Comparison of ENCODE assay signal across 8 cellular contexts in genomic region chr14:20412422-20412821, GRCh38. TPM values are rescaled to one million over a fixed set of nuclear protein-coding genes. Genes with fewer than 3 reads are reported as not detected.
DNase-seq lines count a peak whose midpoint lies in the region; ATAC-seq and TF ChIP-seq lines count a peak whose summit lies in the region.

No MANE protein-coding gene starts in this region.

- H3K36me3 ChIP-seq in iPS DF 6.9 (ENCODE audit: control insufficient read depth, insufficient read depth, low read length): no peaks in the 10 kb centered on the region; the same call in 1 of the 2 replicates

- no peak for DNase-seq in activated T-cell treated with anti-CD3 and anti-CD28 coated beads, Interleukin-2, amount 50 U/mL, for 24 hours
- no peak for DNase-seq in activated T-cell treated with anti-CD3 and anti-CD28 coated beads, Interleukin-2, amount 50 U/mL, for 1 hour
- no peak for DNase-seq in activated CD4-positive, alpha-beta memory T cell treated with anti-CD3 and anti-CD28 coated beads, Interleukin-2, amount 10 ng/mL, durations not matched to agents 7 days and 5 days
- DNase-seq in iPS DF 6.9 (ENCODE audit: low read depth, low spot score) (no peak), GM13976 (ENCODE audit: low spot score) (no peak)
- no peak for DNase-seq in stimulated activated effector memory CD8-positive, alpha-beta T cell treated with anti-CD3 and anti-CD28 coated beads, Interleukin-12 subunit alpha, Interleukin-12 subunit beta, amount 100 ng/mL, for 72 hours (ENCODE audit: low spot score in 2 of 2)
- no peak for DNase-seq in stimulated activated CD4-positive, alpha-beta T cell treated with anti-CD3 and anti-CD28 coated beads, Interleukin-1b, Interleukin-23, amount 100 ng/mL, for 48 hours

- no peaks in the 10 kb centered on the region for H3K27me3 Mint-ChIP-seq in activated T-cell treated with anti-CD3 and anti-CD28 coated beads, Interleukin-2, amount 50 U/mL, for 24 hours
- H3K27me3 Mint-ChIP-seq in activated CD4-positive, alpha-beta memory T cell treated with anti-CD3 and anti-CD28 coated beads, Interleukin-2, amount 10 ng/mL, durations not matched to agents 7 days and 5 days: no peaks in the 10 kb centered on the region

- H3K4me1 ChIP-seq in iPS DF 6.9 (ENCODE audit: control insufficient read depth, insufficient read depth, low read length): no peaks in the 10 kb centered on the region

- H3K27ac Mint-ChIP-seq in activated T-cell treated with anti-CD3 and anti-CD28 coated beads, Interleukin-2, amount 50 U/mL, for 24 hours: peak overlapping the region; percentile 96
- peak overlapping the region; percentile 98 for H3K27ac Mint-ChIP-seq in activated CD4-positive, alpha-beta memory T cell treated with anti-CD3 and anti-CD28 coated beads, Interleukin-2, amount 10 ng/mL, durations not matched to agents 7 days and 5 days
- H3K27ac Mint-ChIP-seq in stimulated activated effector memory CD8-positive, alpha-beta T cell treated with anti-CD3 and anti-CD28 coated beads, Interleukin-12 subunit alpha, Interleukin-12 subunit beta, amount 100 ng/mL, for 72 hours: peak overlapping the region; percentile 95

- H3K9me3 ChIP-seq in iPS DF 6.9 (ENCODE audit: control insufficient read depth, insufficient read depth, low read length): no peaks in the 10 kb centered on the region

- H3K27me3 ChIP-seq in iPS DF 6.9 (ENCODE audit: control insufficient read depth, insufficient read depth, low read length): no peaks in the 10 kb centered on the region

- no peak overlapping the region for H3K27ac ChIP-seq in iPS DF 6.9 (ENCODE audit: low read length)

- ATAC-seq in HG03064 (IDR thresholded peaks at IDR 0.05; ENCODE audit: low read depth, unreplicated experiment): peak; percentile 61
- peak; percentile 26 for ATAC-seq in stimulated activated effector memory CD8-positive, alpha-beta T cell treated with anti-CD3 and anti-CD28 coated beads, Interleukin-12 subunit alpha, Interleukin-12 subunit beta, amount 100 ng/mL, for 72 hours

- peak overlapping the region; percentile 95; the same call in 1 of the 2 replicates for H3K4me3 ChIP-seq in iPS DF 6.9 (ENCODE audit: low read length)

- peak overlapping the region; percentile 90 for H3K4me3 Mint-ChIP-seq in activated T-cell treated with anti-CD3 and anti-CD28 coated beads, Interleukin-2, amount 50 U/mL, for 24 hours
- H3K4me3 Mint-ChIP-seq in activated CD4-positive, alpha-beta memory T cell treated with anti-CD3 and anti-CD28 coated beads, Interleukin-2, amount 10 ng/mL, durations not matched to agents 7 days and 5 days: peak overlapping the region; percentile 97
- peak overlapping the region; percentile 82 for H3K4me3 Mint-ChIP-seq in stimulated activated effector memory CD8-positive, alpha-beta T cell treated with anti-CD3 and anti-CD28 coated beads, Interleukin-12 subunit alpha, Interleukin-12 subunit beta, amount 100 ng/mL, for 72 hours

- peaks cover 26% of the 10 kb centered on the region for H3K36me3 Mint-ChIP-seq in activated T-cell treated with anti-CD3 and anti-CD28 coated beads, Interleukin-2, amount 50 U/mL, for 24 hours (ENCODE audit: low read depth)
- H3K36me3 Mint-ChIP-seq in activated CD4-positive, alpha-beta memory T cell treated with anti-CD3 and anti-CD28 coated beads, Interleukin-2, amount 10 ng/mL, durations not matched to agents 7 days and 5 days (ENCODE audit: low read depth): peaks cover 27% of the 10 kb centered on the region
- H3K36me3 Mint-ChIP-seq in stimulated activated effector memory CD8-positive, alpha-beta T cell treated with anti-CD3 and anti-CD28 coated beads, Interleukin-12 subunit alpha, Interleukin-12 subunit beta, amount 100 ng/mL, for 72 hours: peaks cover 32% of the 10 kb centered on the region

- in situ Hi-C loops in GM13976 (cut with MboI; ENCODE audit: low sequenced_read_pairs, unreplicated experiment): no loop called here

- H3K4me1 Mint-ChIP-seq in activated T-cell treated with anti-CD3 and anti-CD28 coated beads, Interleukin-2, amount 50 U/mL, for 24 hours (ENCODE audit: low read depth): peaks cover 45% of the 10 kb centered on the region
- H3K4me1 Mint-ChIP-seq in activated CD4-positive, alpha-beta memory T cell treated with anti-CD3 and anti-CD28 coated beads, Interleukin-2, amount 10 ng/mL, durations not matched to agents 7 days and 5 days: peaks cover 51% of the 10 kb centered on the region
- peaks cover 43% of the 10 kb centered on the region for H3K4me1 Mint-ChIP-seq in stimulated activated effector memory CD8-positive, alpha-beta T cell treated with anti-CD3 and anti-CD28 coated beads, Interleukin-12 subunit alpha, Interleukin-12 subunit beta, amount 100 ng/mL, for 72 hours

- no peaks in the 10 kb centered on the region for H3K9me3 Mint-ChIP-seq in activated T-cell treated with anti-CD3 and anti-CD28 coated beads, Interleukin-2, amount 50 U/mL, for 24 hours
- H3K9me3 Mint-ChIP-seq in activated CD4-positive, alpha-beta memory T cell treated with anti-CD3 and anti-CD28 coated beads, Interleukin-2, amount 10 ng/mL, durations not matched to agents 7 days and 5 days: no peaks in the 10 kb centered on the region
- no peaks in the 10 kb centered on the region for H3K9me3 Mint-ChIP-seq in stimulated activated effector memory CD8-positive, alpha-beta T cell treated with anti-CD3 and anti-CD28 coated beads, Interleukin-12 subunit alpha, Interleukin-12 subunit beta, amount 100 ng/mL, for 72 hours

- CTCF ChIA-PET in activated CD4-positive, alpha-beta memory T cell treated with anti-CD3 and anti-CD28 coated beads, Interleukin-2, amount 10 ng/mL, durations not matched to agents 7 days and 5 days (lab: Charles Lee): interaction anchor here (0.5 to 4.4 kb wide), 7 partner anchors 12 to 278 kb away, joined by 3 to 54 read pairs (median 28); partner anchors contain the start of genes APEX1, OSGEP and PARP2

- no CpG with 5 or more reads among the region's 8 CpGs for WGBS in iPS DF 6.9 (ENCODE audit: insufficient coverage, insufficient read length)

- POLR2A ChIA-PET in activated CD4-positive, alpha-beta memory T cell treated with anti-CD3 and anti-CD28 coated beads, Interleukin-2, amount 10 ng/mL, durations not matched to agents 7 days and 5 days (lab: Charles Lee): interaction anchor here (0.6 to 5.3 kb wide), 9 partner anchors 9 to 271 kb away, joined by 3 to 41 read pairs (median 6); partner anchors contain the start of genes APEX1, OSGEP, PARP2 and PIP4P1

- TF ChIP-seq CTCF in GM13976 (IDR thresholded peaks at IDR 0.05; ENCODE audit: borderline replicate concordance, control extremely low read depth, extremely low read depth, insufficient read depth, missing control alignments): no peak

RNA-seq across cellular contexts. Expression of gene TEP1, which starts 0.9 kb away (rescaled TPM):
- 10 to 100 TPM; 60.7 to 63.5 TPM for total RNA-seq in activated CD4-positive, alpha-beta memory T cell treated with anti-CD3 and anti-CD28 coated beads, Interleukin-2, amount 10 ng/mL, durations not matched to agents 7 days and 5 days

RNA-seq across cellular contexts. Expression of gene KLHL33, which starts 23.5 kb away (rescaled TPM):
- under 1 TPM in 1 of 2 experiments, not detected in 1; 0.05 TPM for total RNA-seq in activated CD4-positive, alpha-beta memory T cell treated with anti-CD3 and anti-CD28 coated beads, Interleukin-2, amount 10 ng/mL, durations not matched to agents 7 days and 5 days

RNA-seq across cellular contexts. Expression of gene OSGEP, which starts 42.2 kb away (rescaled TPM):
- total RNA-seq in activated CD4-positive, alpha-beta memory T cell treated with anti-CD3 and anti-CD28 coated beads, Interleukin-2, amount 10 ng/mL, durations not matched to agents 7 days and 5 days: 10 to 100 TPM; 35.8 to 40.3 TPM

RNA-seq across cellular contexts. Expression of gene APEX1, which starts 42.6 kb away (rescaled TPM):
- total RNA-seq in activated CD4-positive, alpha-beta memory T cell treated with anti-CD3 and anti-CD28 coated beads, Interleukin-2, amount 10 ng/mL, durations not matched to agents 7 days and 5 days: 100 to 1,000 TPM in 1 of 2 experiments, 10 to 100 TPM in 1; 91.9 to 103 TPM

RNA-seq across cellular contexts. Expression of gene PIP4P1, which starts 48.8 kb away (rescaled TPM):
- total RNA-seq in activated CD4-positive, alpha-beta memory T cell treated with anti-CD3 and anti-CD28 coated beads, Interleukin-2, amount 10 ng/mL, durations not matched to agents 7 days and 5 days: 10 to 100 TPM; 39.5 to 42.9 TPM
